Comparison of ENCODE assay signal across 8 cellular contexts in genomic region chr4:89110541-89110985, GRCh38. TPM values are rescaled to one million over a fixed set of nuclear protein-coding genes. Genes with fewer than 3 reads are reported as not detected.
DNase-seq lines count a peak whose midpoint lies in the region; ATAC-seq, FAIRE-seq and TF ChIP-seq lines count a peak whose summit lies in the region.

No MANE protein-coding gene starts in this region.

- H3K9me3 ChIP-seq in Panc1 (ENCODE audit: control insufficient read depth, insufficient read depth, low read depth, low read length) (no peaks in the 10 kb centered on the region), pancreas (no peaks in the 10 kb centered on the region)

- H3K4me1 ChIP-seq in Panc1 (ENCODE audit: control insufficient read depth, insufficient read depth, low read length) (no peaks in the 10 kb centered on the region), pancreas (peaks cover 0 to 9% (median 5%) of the 10 kb centered on the region in 3 donors)

- no TSS peak for BruUV-seq in Panc1 (replicated peaks; lab: Mats Ljungman, UMichigan)

- WGBS in pancreas, 2 donors: 1% methylated on average over 30 of the region's 30 CpGs

- H3K4me3 Mint-ChIP-seq in T-helper 1 cell treated with Interleukin-12 subunit alpha and Interleukin-12 subunit beta and Interleukin-4 antibody, amounts not matched to agents 30 μg/mL and 1 μg/mL, for 36 hours: peak overlapping the region; percentile 90

- peaks cover 34% of the 10 kb centered on the region for H3K27me3 Mint-ChIP-seq in T-helper 1 cell treated with Interleukin-12 subunit alpha and Interleukin-12 subunit beta and Interleukin-4 antibody, amounts not matched to agents 30 μg/mL and 1 μg/mL, for 36 hours (ENCODE audit: low read depth)

- H3K27ac ChIP-seq in Panc1 (ENCODE audit: low read length): no peak overlapping the region
- H3K27ac ChIP-seq in pancreas: peak overlapping the region; percentile 92 to 93 (median 92)

- H3K4me1 Mint-ChIP-seq in T-helper 1 cell treated with Interleukin-12 subunit alpha and Interleukin-12 subunit beta and Interleukin-4 antibody, amounts not matched to agents 30 μg/mL and 1 μg/mL, for 36 hours (ENCODE audit: low read depth): peaks cover 18% of the 10 kb centered on the region

- no peak for FAIRE-seq in pancreas (lab: Jason Lieb, UNC)

- in situ Hi-C loops in Panc1 (cut with HindIII; ENCODE audit: low pct_unique_long_range_greater_than_20kb, low sequenced_read_pairs): no loop called here

- ATAC-seq in Panc1 (peak; percentile 57; the same call in 1 of the 2 replicates), pancreas (peak; percentile 56 to 67 (median 62)), GM21825 (IDR thresholded peaks at IDR 0.05; ENCODE audit: unreplicated experiment) (no peak)

- no peak for DNase-seq in T-helper 1 cell
- no peak for DNase-seq in Panc1 (ENCODE audit: low read depth, low spot score)
- DNase-seq in epithelial cell of proximal tubule (ENCODE audit: low read depth): no peak
- peak; percentile 58 to 75 (median 67) for DNase-seq in pancreas
- no peak for DNase-seq in GOT3 (lab: John Stamatoyannopoulos, UW)
- DNase-seq in middle frontal gyrus (ENCODE audit: extremely low spot score, low spot score): no peak

- H3K4me3 ChIP-seq in Panc1 (ENCODE audit: low read depth in 2 of 2, low read length in 2 of 2): peak overlapping the region; percentile 67 to 71
- peak overlapping the region; percentile 84 for H3K4me3 ChIP-seq in epithelial cell of proximal tubule (ENCODE audit: low read depth, low read length)
- peak overlapping the region; percentile 39 to 88 (median 78) for H3K4me3 ChIP-seq in pancreas

- H3K27ac Mint-ChIP-seq in T-helper 1 cell treated with Interleukin-12 subunit alpha and Interleukin-12 subunit beta and Interleukin-4 antibody, amounts not matched to agents 30 μg/mL and 1 μg/mL, for 36 hours: peak overlapping the region; percentile 76

- H3K36me3 ChIP-seq in Panc1 (ENCODE audit: control insufficient read depth, insufficient read depth, low read length) (no peaks in the 10 kb centered on the region), pancreas (no peaks in the 10 kb centered on the region)

- CTCF ChIA-PET in Panc1 (lab: Charles Lee): no interaction called here

- POLR2A ChIA-PET in Panc1 (lab: Charles Lee): no interaction called here

- H3K27me3 ChIP-seq in Panc1 (ENCODE audit: control insufficient read depth, insufficient read depth, low read length): no peaks in the 10 kb centered on the region; the same call in 1 of the 2 replicates
- H3K27me3 ChIP-seq in pancreas: no peaks in the 10 kb centered on the region

- H3K36me3 Mint-ChIP-seq in T-helper 1 cell treated with Interleukin-12 subunit alpha and Interleukin-12 subunit beta and Interleukin-4 antibody, amounts not matched to agents 30 μg/mL and 1 μg/mL, for 36 hours (ENCODE audit: low read depth): peaks cover 3% of the 10 kb centered on the region

- intact Hi-C loops in Panc1 (cut with micrococcal nuclease; ENCODE audit: unreplicated experiment) (no loop called here), pancreas (cut with DNase I) (no loop called here)

- peaks cover 4% of the 10 kb centered on the region for H3K9me3 Mint-ChIP-seq in T-helper 1 cell treated with Interleukin-12 subunit alpha and Interleukin-12 subunit beta and Interleukin-4 antibody, amounts not matched to agents 30 μg/mL and 1 μg/mL, for 36 hours

- TF ChIP-seq CTCF in Panc1 (IDR thresholded peaks at IDR 0.05): no peak
- TF ChIP-seq CTCF in epithelial cell of proximal tubule (conservative IDR thresholded peaks at IDR 0.05; ENCODE audit: low read depth, low read length): no peak
- no peak for TF ChIP-seq CTCF in pancreas (IDR thresholded peaks at IDR 0.05)

RNA-seq across cellular contexts. Expression of gene TIGD2, which starts 0.8 kb away (rescaled TPM):
- total RNA-seq in Panc1 (2021; ENCODE audit: unreplicated experiment): 3.6 TPM
- 1.1 TPM for polyA plus RNA-seq in Panc1 (2012; ENCODE audit: insufficient read length)
- total RNA-seq in epithelial cell of proximal tubule: 3.2 and 6.7 TPM in 2 replicates
- 1 to 10 TPM; 2.7 to 4.7 (median 2.9) TPM for total RNA-seq in pancreas
- polyA plus RNA-seq in pancreas: 1 to 10 TPM; 1.7 to 2.4 TPM

RNA-seq across cellular contexts. Expression of gene FAM13A, which starts 53.6 kb away (rescaled TPM):
- 5.8 TPM for total RNA-seq in Panc1 (2021; ENCODE audit: unreplicated experiment)
- polyA plus RNA-seq in Panc1 (2012; ENCODE audit: insufficient read length): 5.7 TPM
- total RNA-seq in epithelial cell of proximal tubule: 3.0 and 5.9 TPM in 2 replicates
- 10 to 100 TPM; 31.4 to 56.4 (median 45.2) TPM for total RNA-seq in pancreas
- polyA plus RNA-seq in pancreas: 10 to 100 TPM; 15.7 to 16.3 TPM

Comparison
In these comparisons a context has a peak if more than half of its experiments do, and no peak if none do; other contexts are left out.
1. DNase-seq: peak in pancreas (6 of 6); none in T-helper 1 cell (0 of 5), Panc1 (single experiment), epithelial cell of proximal tubule (single experiment), GOT3 (single experiment) and middle frontal gyrus (single experiment).
2. Peak in every context shown above with its lines, with median percentiles within 50 percentile points of each other: H3K4me3 ChIP-seq.